1 cellular context compared by ENCODE assay signal in genomic region chr3:58222161-58222724, GRCh38.
TF ChIP-seq lines count a peak whose summit lies in the region.

No MANE protein-coding gene starts in this region.

TF ChIP-seq in HCT116, 20 proteins besides CTCF, POLR2A, EP300 and RAD21 (continued from another document):
- TF ChIP-seq, protein P1, sequence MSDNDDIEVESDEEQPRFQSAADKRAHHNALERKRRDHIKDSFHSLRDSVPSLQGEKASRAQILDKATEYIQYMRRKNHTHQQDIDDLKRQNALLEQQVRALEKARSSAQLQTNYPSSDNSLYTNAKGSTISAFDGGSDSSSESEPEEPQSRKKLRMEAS (IDR thresholded peaks at IDR 0.05): no peak
- no peak for TF ChIP-seq FOSL1 (IDR thresholded peaks at IDR 0.05; ENCODE audit: low read depth)
- no peak for TF ChIP-seq EZH2phosphoT487 (IDR thresholded peaks at IDR 0.05; ENCODE audit: borderline replicate concordance)
- TF ChIP-seq POLR2AphosphoS5 (IDR thresholded peaks at IDR 0.05; ENCODE audit: low read depth, low read length): no peak
- no peak for TF ChIP-seq SRF (IDR thresholded peaks at IDR 0.05; ENCODE audit: low read depth)
- TF ChIP-seq EZH2 (IDR thresholded peaks at IDR 0.05): no peak
- TF ChIP-seq TCF7L2 (IDR thresholded peaks at IDR 0.05; ENCODE audit: borderline replicate concordance, extremely low read depth, insufficient read depth, insufficient read length): no peak
- no peak for TF ChIP-seq SP1 (IDR thresholded peaks at IDR 0.05; ENCODE audit: low read depth)
- TF ChIP-seq SIN3A (IDR thresholded peaks at IDR 0.05; ENCODE audit: low read depth): no peak
